ENCODE assay signal across 17 cellular contexts in the genomic region with DNA sequence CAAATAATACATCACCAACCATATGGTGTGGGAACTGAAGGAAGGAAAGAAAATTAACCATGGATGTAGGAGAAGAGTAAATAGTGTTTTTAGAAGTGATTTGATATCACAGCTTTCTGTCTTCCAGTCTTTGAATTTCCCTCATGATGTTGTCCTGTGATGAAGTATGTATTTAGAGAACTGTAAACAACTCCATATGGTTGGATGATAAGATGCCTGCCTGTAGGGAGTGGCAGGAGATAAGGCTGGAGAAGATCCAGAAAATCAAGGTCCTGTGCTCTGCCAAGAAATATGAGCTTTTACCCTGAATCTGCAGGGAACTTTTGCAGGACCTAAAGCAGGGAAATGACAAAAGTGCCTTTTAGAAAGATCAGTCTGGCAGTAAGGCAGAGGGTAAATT.
DNase-seq lines count a peak whose midpoint lies in the region; ATAC-seq lines count a peak whose summit lies in the region.
"Had no signal": no experiment of that assay in that cellular context is flagged by ENCODE, and none has a peak within 500 bp of the region (broad histone marks: within the 10 kb centered on the region; RNA-seq: fewer than 3 reads in every experiment).

No MANE protein-coding gene starts in this region.

- ATAC-seq in GM21367 (IDR thresholded peaks at IDR 0.05; ENCODE audit: unreplicated experiment) (no peak), GM21786 (IDR thresholded peaks at IDR 0.05; ENCODE audit: unreplicated experiment) (no peak)
- ATAC-seq: A549; activated T-cell treated with anti-CD3 and anti-CD28 coated beads, Interleukin-2, amount 50 U/mL, for 72 hours; GM12878 had no signal

- H3K9ac ChIP-seq in endocrine pancreas (ENCODE audit: control insufficient read depth, insufficient read depth, low read length), result no peak overlapping the region

- no peaks in the 10 kb centered on the region for H3K9me3 ChIP-seq in endocrine pancreas (ENCODE audit: control insufficient read depth, low read length)
- H3K9me3 ChIP-seq: A549, colonic mucosa had no signal

- peak overlapping the region; percentile 16 for H3K4me3 ChIP-seq in endocrine pancreas (ENCODE audit: control insufficient read depth, insufficient read depth, low read length)
- H3K4me3 ChIP-seq: A549, colonic mucosa, GM12878 had no signal

- peaks cover 8% of the 10 kb centered on the region for H3K4me1 ChIP-seq in endocrine pancreas (ENCODE audit: control insufficient read depth, insufficient read depth, low read length)
- H3K4me1 ChIP-seq: A549, colonic mucosa had no signal

- no peaks in the 10 kb centered on the region for H3K27me3 ChIP-seq in endocrine pancreas (ENCODE audit: control insufficient read depth, insufficient read depth, low read length)
- H3K27me3 ChIP-seq: colonic mucosa had no signal

- no peaks in the 10 kb centered on the region for H3K36me3 ChIP-seq in endocrine pancreas (ENCODE audit: control insufficient read depth, insufficient read depth, low read length)
- H3K36me3 ChIP-seq: colonic mucosa had no signal

- DNase-seq in NCI-H345 (lab: John Stamatoyannopoulos, UW), result peak; percentile 7
- no peak for DNase-seq in NCI-H345 treated with DMSO at 0.1 percent for 48 hours (lab: John Stamatoyannopoulos, UW; ENCODE audit: unreplicated experiment)
- peak; percentile 84 for DNase-seq in OCI-M1 (lab: John Stamatoyannopoulos, UW)
- peak; percentile 2 for DNase-seq in pons (ENCODE audit: low spot score)
- no peak for DNase-seq in iPS-NIHi7 (ENCODE audit: extremely low spot score)
- DNase-seq: activated CD4-positive, alpha-beta T cell treated with anti-CD3 and anti-CD28 coated beads, Interleukin-2, amount 50 U/mL, for 48 hours; activated T-cell treated with anti-CD3 and anti-CD28 coated beads, Interleukin-2, amount 50 U/mL, for 72 hours; amygdala; CD4-positive, CD25-positive, alpha-beta regulatory T cell; colonic mucosa; kidney glomerular epithelial cell; stimulated activated naive CD4-positive, alpha-beta T cell treated with Interleukin-2 at 50 U/mL for 16 hours had no signal

Comparison
In these comparisons a context has a peak if more than half of its experiments do, and no peak if none do; other contexts are left out.
1. DNase-seq: peak in NCI-H345 (single experiment), OCI-M1 (single experiment) and pons (single experiment); none in NCI-H345 treated with DMSO at 0.1 percent for 48 hours (single experiment) and iPS-NIHi7 (single experiment).